In genomic region chr4:56995525-56995924, GRCh38 we compare ENCODE assay signal across 10 cellular contexts. TPM values are rescaled to one million over a fixed set of nuclear protein-coding genes. Genes with fewer than 3 reads are reported as not detected.
DNase-seq lines count a peak whose midpoint lies in the region; ATAC-seq, FAIRE-seq and TF ChIP-seq lines count a peak whose summit lies in the region.
"Had no signal": no experiment of that assay in that cellular context is flagged by ENCODE, and none has a peak within 500 bp of the region (broad histone marks: within the 10 kb centered on the region; RNA-seq: fewer than 3 reads in every experiment).

No MANE protein-coding gene starts in this region.

- peak; percentile 70 for FAIRE-seq in astrocyte (lab: Jason Lieb, UNC)

- H3K9me3 ChIP-seq in astrocyte (ENCODE audit: insufficient read depth, low read depth, low read length) = no peaks in the 10 kb centered on the region
- H3K9me3 ChIP-seq in heart left ventricle = no peaks in the 10 kb centered on the region

- TF ChIP-seq CTCF in astrocyte (IDR thresholded peaks at IDR 0.05; ENCODE audit: insufficient read depth, low read depth, low read length) = no peak
- TF ChIP-seq CTCF in heart left ventricle (IDR thresholded peaks at IDR 0.05) = no peak
- TF ChIP-seq CTCF in retinal pigment epithelial cell (conservative IDR thresholded peaks at IDR 0.05; ENCODE audit: low read depth, low read length) = no peak

- H3K27me3 Mint-ChIP-seq in astrocyte (ENCODE audit: low read depth, unreplicated experiment) = no peaks in the 10 kb centered on the region
- peaks cover 0 to 1% (median 0%) of the 10 kb centered on the region in 3 donors for H3K27me3 Mint-ChIP-seq in immature natural killer cell (ENCODE audit: low read depth in 3 of 3)

- DNase-seq in GM03348 (ENCODE audit: low spot score) (peak; percentile 77), astrocyte (ENCODE audit: low read depth) (peak; percentile 97), heart left ventricle (peak in 4 of 5 donors; percentile 79 to 83 (median 82)), retinal pigment epithelial cell (ENCODE audit: low read depth) (peak; percentile 96), cortex of kidney (lab: John Stamatoyannopoulos, UW) (no peak), NCI-H510A treated with DMSO at 0.1 percent for 48 hours (lab: John Stamatoyannopoulos, UW) (no peak), immature natural killer cell (no peak)
- no peak for DNase-seq in stimulated activated CD4-positive, alpha-beta T cell treated with anti-CD3 and anti-CD28 coated beads, Interleukin-15, amount 100 ng/mL, for 24 hours
- DNase-seq: activated gamma-delta T cell treated with Interleukin-2 at 50 U/mL for 16 hours, kidney glomerular epithelial cell had no signal

- H3K27me3 ChIP-seq in astrocyte (ENCODE audit: insufficient read depth, low read length) (no peaks in the 10 kb centered on the region), heart left ventricle (no peaks in the 10 kb centered on the region)

- peak overlapping the region; percentile 72 for H3K27ac ChIP-seq in astrocyte (ENCODE audit: low read depth, low read length)
- H3K27ac ChIP-seq in heart left ventricle = peak overlapping the region in 11 of 12 donors; percentile 9 to 70 (median 55)

- TF ChIP-seq POLR2A in heart left ventricle (IDR thresholded peaks at IDR 0.05) = no peak

- no peak overlapping the region for H2AFZ ChIP-seq in astrocyte (ENCODE audit: low read depth, low read length)

- H3K79me2 ChIP-seq in astrocyte (ENCODE audit: insufficient read depth, low read length) = peaks cover 60% of the 10 kb centered on the region

- peak; percentile 90 to 97 (median 96) for ATAC-seq in heart left ventricle

- no peak overlapping the region for H3K4me3 Mint-ChIP-seq in astrocyte (ENCODE audit: unreplicated experiment)
- no peak overlapping the region for H3K4me3 Mint-ChIP-seq in immature natural killer cell

- H3K36me3 Mint-ChIP-seq in astrocyte (ENCODE audit: low read depth, unreplicated experiment) = peaks cover 16% of the 10 kb centered on the region
- H3K36me3 Mint-ChIP-seq in immature natural killer cell = peaks cover 14 to 55% (median 32%) of the 10 kb centered on the region in 3 donors

- H4K20me1 ChIP-seq in astrocyte (ENCODE audit: insufficient read depth, low read length) = peaks cover 18% of the 10 kb centered on the region

- H3K9me3 Mint-ChIP-seq in astrocyte (ENCODE audit: unreplicated experiment) = no peaks in the 10 kb centered on the region
- H3K9me3 Mint-ChIP-seq in immature natural killer cell = no peaks in the 10 kb centered on the region

- no peak overlapping the region for H3K4me3 ChIP-seq in astrocyte (ENCODE audit: insufficient read depth, low read depth, low read length)
- peak overlapping the region in 1 of 12 donors; percentile 8 for H3K4me3 ChIP-seq in heart left ventricle
- H3K4me3 ChIP-seq in retinal pigment epithelial cell (ENCODE audit: low read length) = no peak overlapping the region

- intact Hi-C loops in heart left ventricle (cut with DNase I) = loop anchor here in 1 of 10 donors (2.0 kb wide), 1 partner anchor 17 kb away; the partner anchor contains the start of gene POLR2B

- H3K4me2 ChIP-seq in astrocyte (ENCODE audit: low read length) = peak overlapping the region; percentile 20

- peak overlapping the region; percentile 61 for H3K9ac ChIP-seq in astrocyte (ENCODE audit: low read length)

- 9 to 15% (median 12%) methylated on average over 7 of the region's 7 CpGs for WGBS in heart left ventricle, 4 donors

- H3K36me3 ChIP-seq in astrocyte (ENCODE audit: insufficient read depth, low read length) (peaks cover 56% of the 10 kb centered on the region), heart left ventricle (peaks cover 0 to 95% (median 86%) of the 10 kb centered on the region in 9 donors)

- H3K4me1 Mint-ChIP-seq in astrocyte (ENCODE audit: low read depth, unreplicated experiment) (peaks cover 5% of the 10 kb centered on the region), immature natural killer cell (peaks cover 27 to 62% of the 10 kb centered on the region in 2 donors)

- H3K4me1 ChIP-seq in astrocyte (ENCODE audit: insufficient read depth, low read length) (peaks cover 8% of the 10 kb centered on the region), heart left ventricle (peaks cover 4 to 20% (median 12%) of the 10 kb centered on the region in 12 donors)

- H3K27ac Mint-ChIP-seq in astrocyte (ENCODE audit: unreplicated experiment) (no peak overlapping the region), immature natural killer cell (peak overlapping the region in 1 of 6 donors; percentile 30)

RNA-seq across cellular contexts. Expression of gene POLR2B, which starts 16.8 kb away (rescaled TPM):
- total RNA-seq in astrocyte = 115 and 135 TPM in 2 replicates
- 10 to 100 TPM; 63.6 to 87.0 (median 75.0) TPM for total RNA-seq in heart left ventricle
- 10 to 100 TPM; 19.4 to 54.6 TPM for polyA plus RNA-seq in heart left ventricle
- polyA plus RNA-seq in immature natural killer cell = 10 to 100 TPM; 40.7 to 71.6 (median 68.8) TPM

RNA-seq across cellular contexts. Expression of gene NOA1, which starts 18.1 kb away (rescaled TPM):
- total RNA-seq in astrocyte (16.2 and 17.0 TPM in 2 replicates), heart left ventricle (10 to 100 TPM; 11.2 to 23.0 (median 12.2) TPM)
- polyA plus RNA-seq in heart left ventricle (10 to 100 TPM in 1 of 2 donors, 1 to 10 TPM in 1; 5.3 to 13.3 TPM), immature natural killer cell (10 to 100 TPM; 12.2 to 18.9 (median 14.3) TPM)

Comparison
In these comparisons a context has a peak if more than half of its experiments do, and no peak if none do; other contexts are left out.
1. DNase-seq: peak in GM03348 (single experiment), astrocyte (single experiment), heart left ventricle (4 of 5) and retinal pigment epithelial cell (single experiment); none in cortex of kidney (single experiment), NCI-H510A treated with DMSO at 0.1 percent for 48 hours (single experiment), immature natural killer cell (0 of 3) and stimulated activated CD4-positive, alpha-beta T cell treated with anti-CD3 and anti-CD28 coated beads, Interleukin-15, amount 100 ng/mL, for 24 hours (single experiment).